Comparison of ENCODE assay signal across 8 cellular contexts in the genomic region with DNA sequence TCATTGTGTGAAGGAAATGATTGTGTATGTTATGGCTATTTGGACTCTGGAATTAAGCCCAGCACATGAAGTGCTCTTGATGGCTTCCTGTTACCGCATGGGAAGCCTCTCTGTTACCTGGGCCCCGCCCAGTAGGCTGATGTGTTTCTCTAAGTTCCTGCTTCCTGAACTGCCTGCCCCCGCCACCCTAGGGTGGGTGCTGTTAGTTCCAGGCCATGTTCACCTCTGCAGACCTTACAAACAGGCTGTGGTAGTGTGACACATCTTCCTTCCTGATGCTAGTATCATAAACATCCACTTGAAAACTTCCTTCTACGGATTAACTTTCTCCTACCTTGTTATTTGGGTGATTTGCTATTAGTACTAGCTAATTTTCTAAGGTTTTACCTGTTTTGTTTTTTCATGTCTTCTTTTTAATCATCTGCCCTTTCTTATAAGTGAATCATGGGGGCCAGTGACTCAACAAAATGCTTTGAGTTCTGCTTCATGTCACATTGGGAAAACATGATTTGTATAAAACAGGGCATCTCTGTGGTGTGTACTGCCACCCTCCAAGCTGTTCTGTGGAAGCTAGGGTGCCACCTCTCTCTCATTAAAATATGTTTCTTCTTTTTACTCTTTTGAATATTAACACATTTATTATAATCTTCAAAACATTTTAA.
A peak's percentile ranks its signal among the peaks of the same experiment; 100 is the strongest.
DNase-seq lines count a peak whose midpoint lies in the region; ATAC-seq lines count a peak whose summit lies in the region.

No MANE protein-coding gene starts in this region.

- DNase-seq in RKO (ENCODE audit: low spot score) (peak; percentile 3), adipocyte (ENCODE audit: low read depth) (peak; percentile 47), kidney tubule cell (ENCODE audit: low spot score) (peak; percentile 84), HUDEP-2 (lab: John Stamatoyannopoulos, UW; ENCODE audit: unreplicated experiment in 76 of 76) (no peak), midbrain (lab: John Stamatoyannopoulos, UW) (no peak), NCI-H1694 (lab: John Stamatoyannopoulos, UW) (no peak)
- DNase-seq in stimulated activated CD8-positive, alpha-beta memory T cell treated with anti-CD3 and anti-CD28 coated beads, Interleukin-4, amount 100 ng/mL, for 24 hours (ENCODE audit: low read depth), result peak; percentile 49

- H3K4me3 ChIP-seq in adipocyte (ENCODE audit: low read length), result no peak overlapping the region

- no peak overlapping the region for H3K9ac ChIP-seq in adipocyte (ENCODE audit: low read length)

- H3K36me3 ChIP-seq in adipocyte (ENCODE audit: control insufficient read depth, insufficient read depth, low read length, severe bottlenecking), result no peaks in the 10 kb centered on the region

- peak; percentile 46 for ATAC-seq in GM21390 (IDR thresholded peaks at IDR 0.05; ENCODE audit: unreplicated experiment)

- peaks cover 4% of the 10 kb centered on the region for H3K9me3 ChIP-seq in adipocyte (ENCODE audit: control insufficient read depth, low read length)

- no peaks in the 10 kb centered on the region for H3K27me3 ChIP-seq in adipocyte (replicated peaks; ENCODE audit: control insufficient read depth, insufficient read depth, low read length)

- peaks cover 6% of the 10 kb centered on the region for H3K4me1 ChIP-seq in adipocyte (ENCODE audit: control insufficient read depth, insufficient read depth, low read length)

Comparison
In these comparisons a context has a peak if more than half of its experiments do, and no peak if none do; other contexts are left out.
1. DNase-seq: peak in RKO (single experiment), adipocyte (single experiment), kidney tubule cell (single experiment) and stimulated activated CD8-positive, alpha-beta memory T cell treated with anti-CD3 and anti-CD28 coated beads, Interleukin-4, amount 100 ng/mL, for 24 hours (single experiment); none in HUDEP-2 (0 of 76), midbrain (single experiment) and NCI-H1694 (single experiment).